ENCODE assay signal across 8 cellular contexts in the genomic region with DNA sequence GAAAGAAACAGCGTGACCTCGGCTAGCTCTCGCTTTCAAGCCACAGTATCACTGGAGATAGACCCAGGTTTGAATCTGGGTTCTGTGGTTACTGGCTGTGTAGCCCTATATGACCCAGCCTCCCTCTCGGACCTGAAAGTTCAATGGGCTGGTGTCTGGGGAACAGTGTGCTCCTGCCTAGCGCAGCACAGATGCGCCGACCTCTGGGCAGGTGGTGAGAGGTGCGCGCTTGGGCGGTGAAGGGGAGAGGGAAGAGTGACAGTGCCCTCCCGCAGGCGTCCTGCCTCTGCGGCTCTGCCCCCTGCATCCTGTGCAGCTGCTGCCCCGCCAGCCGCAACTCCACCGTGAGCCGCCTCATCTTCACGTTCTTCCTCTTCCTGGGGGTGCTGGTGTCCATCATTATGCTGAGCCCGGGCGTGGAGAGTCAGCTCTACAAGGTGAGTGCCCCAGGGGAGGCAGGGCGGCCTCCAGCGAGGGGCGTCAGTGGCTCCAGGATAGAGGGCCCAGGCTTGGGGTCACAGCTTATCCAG. TPM values are rescaled to one million over a fixed set of nuclear protein-coding genes. Genes with fewer than 3 reads are reported as not detected.
A peak's percentile ranks its signal among the peaks of the same experiment; 100 is the strongest.
DNase-seq lines count a peak whose midpoint lies in the region; ATAC-seq and TF ChIP-seq lines count a peak whose summit lies in the region.

No MANE protein-coding gene starts in this region.

- H3K27ac ChIP-seq in OCI-LY1 (ENCODE audit: low read depth, low read length, poor library complexity, severe bottlenecking), result peak overlapping the region; percentile 38

- peak overlapping the region; percentile 15 for H3K4me3 ChIP-seq in OCI-LY1 (ENCODE audit: low read depth, low read length, poor library complexity, severe bottlenecking)

- TF ChIP-seq CTCF in OCI-LY1 (IDR thresholded peaks at IDR 0.05; ENCODE audit: low read length), result no peak

- in situ Hi-C loops in Caki2 (cut with HindIII; ENCODE audit: low pct_unique_long_range_greater_than_20kb, low sequenced_read_pairs), result no loop called here

- H2AFZ ChIP-seq in OCI-LY1 (ENCODE audit: low read length), result no peak overlapping the region

- ATAC-seq in HG02981 (IDR thresholded peaks at IDR 0.05; ENCODE audit: unreplicated experiment), result peak; percentile 85

- peaks cover 13% of the 10 kb centered on the region for H3K4me1 ChIP-seq in OCI-LY1 (ENCODE audit: insufficient read depth, low read length, severe bottlenecking)

- no peaks in the 10 kb centered on the region for H4K20me1 ChIP-seq in OCI-LY1 (ENCODE audit: insufficient read depth, low read length)

- H3K36me3 ChIP-seq in OCI-LY1 (ENCODE audit: insufficient read depth, low read length), result no peaks in the 10 kb centered on the region

- no peaks in the 10 kb centered on the region for H3K27me3 ChIP-seq in OCI-LY1 (ENCODE audit: insufficient read depth, low read length)

- no peaks in the 10 kb centered on the region for H3K9me3 ChIP-seq in OCI-LY1 (ENCODE audit: low read length)

- H3K9me2 ChIP-seq in OCI-LY1 (ENCODE audit: low read depth, low read length), result no peaks in the 10 kb centered on the region

- peak overlapping the region; percentile 67 for H3K4me2 ChIP-seq in OCI-LY1 (ENCODE audit: low read length)

- H3F3A ChIP-seq in OCI-LY1 (ENCODE audit: insufficient read depth, low read length), result no peaks in the 10 kb centered on the region

- H3K9ac ChIP-seq in OCI-LY1 (ENCODE audit: low read length), result no peak overlapping the region

- peak; percentile 50 for TF ChIP-seq POLR2A in GM19099 (IDR thresholded peaks at IDR 0.05; ENCODE audit: extremely low read depth, insufficient read length, low read depth)

- peak; percentile 30 for DNase-seq in Caki2 (ENCODE audit: low read depth)
- no peak for DNase-seq in T-helper 2 cell
- DNase-seq in activated CD4-positive, alpha-beta T cell treated with anti-CD3 and anti-CD28 coated beads for 4 hours, result no peak
- no peak for DNase-seq in NK-92 treated with Interleukin-12 subunit alpha and Interleukin-12 subunit beta, amount 100 ng/mL, for 24 hours (lab: John Stamatoyannopoulos, UW)
- no peak for DNase-seq in COLO829 (ENCODE audit: low spot score)

- no peaks in the 10 kb centered on the region for H3K79me2 ChIP-seq in OCI-LY1 (ENCODE audit: insufficient read depth, low read length)

RNA-seq across cellular contexts. Expression of gene SERINC2, which starts 10.5 kb away (rescaled TPM):
- total RNA-seq in Caki2 (2014; rRNA removed; shearing (Covaris generic); ENCODE audit: low replicate concordance), result 7.1 and 13.3 TPM in 2 replicates

RNA-seq across cellular contexts. Expression of gene FABP3, which starts 50.6 kb away (rescaled TPM):
- total RNA-seq in Caki2 (2014; rRNA removed; shearing (Covaris generic); ENCODE audit: low replicate concordance), result not detected in 2 replicates
